Comparison of ENCODE assay signal across 18 cellular contexts in genomic region chr10:75417522-75417927, GRCh38. TPM values are rescaled to one million over a fixed set of nuclear protein-coding genes. Genes with fewer than 3 reads are reported as not detected.
A peak's percentile ranks its signal among the peaks of the same experiment; 100 is the strongest.
DNase-seq lines count a peak whose midpoint lies in the region; ATAC-seq and TF ChIP-seq lines count a peak whose summit lies in the region.
"Had no signal": no experiment of that assay in that cellular context is flagged by ENCODE, and none has a peak within 500 bp of the region (broad histone marks: within the 10 kb centered on the region; RNA-seq: fewer than 3 reads in every experiment).

No MANE protein-coding gene starts in this region.

- H3K4me1 Mint-ChIP-seq in activated CD8-positive, alpha-beta T cell treated with anti-CD3 and anti-CD28 coated beads for 36 hours (ENCODE audit: low read depth): no peaks in the 10 kb centered on the region
- H3K4me1 Mint-ChIP-seq: activated CD4-positive, alpha-beta T cell treated with anti-CD3 and anti-CD28 coated beads, Interleukin-2, amount 10 ng/mL, durations not matched to agents 24 days and 14 days had no signal

- no peaks in the 10 kb centered on the region for H3K36me3 Mint-ChIP-seq in activated CD8-positive, alpha-beta T cell treated with anti-CD3 and anti-CD28 coated beads for 36 hours (ENCODE audit: low read depth)

- H3K27me3 Mint-ChIP-seq in activated CD8-positive, alpha-beta T cell treated with anti-CD3 and anti-CD28 coated beads for 36 hours: peaks cover 19% of the 10 kb centered on the region

- no peak overlapping the region for H3K27ac Mint-ChIP-seq in activated CD8-positive, alpha-beta T cell treated with anti-CD3 and anti-CD28 coated beads for 36 hours
- H3K27ac Mint-ChIP-seq: activated CD4-positive, alpha-beta T cell treated with anti-CD3 and anti-CD28 coated beads, Interleukin-2, amount 10 ng/mL, durations not matched to agents 24 days and 14 days; activated T-cell treated with anti-CD3 and anti-CD28 coated beads, Interleukin-2, amount 50 U/mL, for 24 hours; HFFc6 had no signal

- POLR2A ChIA-PET in RWPE1 (lab: Yijun Ruan, JAX; ENCODE audit: low non-redundant PET): no interaction called here
- POLR2A ChIA-PET in activated CD8-positive, alpha-beta T cell treated with anti-CD3 and anti-CD28 coated beads for 36 hours (lab: Charles Lee): interaction anchor here (0.9 kb wide), 1 partner anchor 16 kb away, joined by 3 read pairs; the partner anchor contains the start of gene ZNF503

- CTCF ChIA-PET in RWPE1 (lab: Yijun Ruan, JAX): interaction anchor here (0.7 kb wide), 2 partner anchors 16 to 543 kb away, joined by 3 read pairs; partner anchors contain the start of gene ZNF503
- CTCF ChIA-PET in activated CD8-positive, alpha-beta T cell treated with anti-CD3 and anti-CD28 coated beads for 36 hours (lab: Charles Lee): interaction anchor here (0.9 kb wide), 1 partner anchor 18 kb away, joined by 3 read pairs; no protein-coding TSS in a partner anchor

- intact Hi-C loops in activated CD8-positive, alpha-beta T cell treated with anti-CD3 and anti-CD28 coated beads for 36 hours (cut with micrococcal nuclease): no loop called here

- no peaks in the 10 kb centered on the region for H3K9me3 Mint-ChIP-seq in activated CD8-positive, alpha-beta T cell treated with anti-CD3 and anti-CD28 coated beads for 36 hours
- H3K9me3 Mint-ChIP-seq: activated CD4-positive, alpha-beta T cell treated with anti-CD3 and anti-CD28 coated beads, Interleukin-2, amount 10 ng/mL, durations not matched to agents 24 days and 14 days; activated T-cell treated with anti-CD3 and anti-CD28 coated beads, Interleukin-2, amount 50 U/mL, for 24 hours; HFFc6 had no signal

- no peak for TF ChIP-seq CTCF in RWPE1 (conservative IDR thresholded peaks at IDR 0.05; ENCODE audit: low read depth)
- no peak for TF ChIP-seq CTCF in activated CD8-positive, alpha-beta T cell treated with anti-CD3 and anti-CD28 coated beads for 36 hours (IDR thresholded peaks at IDR 0.05)

- H3K4me3 Mint-ChIP-seq in activated CD8-positive, alpha-beta T cell treated with anti-CD3 and anti-CD28 coated beads for 36 hours: no peak overlapping the region
- H3K4me3 Mint-ChIP-seq: activated CD4-positive, alpha-beta T cell treated with anti-CD3 and anti-CD28 coated beads, Interleukin-2, amount 10 ng/mL, durations not matched to agents 24 days and 14 days; activated T-cell treated with anti-CD3 and anti-CD28 coated beads, Interleukin-2, amount 50 U/mL, for 24 hours; HFFc6 had no signal

- DNase-seq in DMS53 (lab: John Stamatoyannopoulos, UW) (peak; percentile 88), NCI-H1105 treated with DMSO at 0.1 percent for 48 hours (lab: John Stamatoyannopoulos, UW) (peak; percentile 71), RWPE1 (ENCODE audit: low spot score) (peak; percentile 34), kidney glomerular epithelial cell (lab: John Stamatoyannopoulos, UW) (peak; percentile 81), GM19238 (ENCODE audit: insufficient read length, low spot score) (no peak), HuH-7 (ENCODE audit: low spot score) (no peak)
- DNase-seq in stimulated activated naive CD4-positive, alpha-beta T cell (lab: John Stamatoyannopoulos, UW): no peak
- DNase-seq in activated CD8-positive, alpha-beta T cell treated with anti-CD3 and anti-CD28 coated beads for 36 hours: no peak
- DNase-seq: activated CD4-positive, alpha-beta T cell treated with anti-CD3 and anti-CD28 coated beads, Interleukin-2, amount 10 ng/mL, durations not matched to agents 24 days and 14 days; activated T-cell treated with anti-CD3 and anti-CD28 coated beads, Interleukin-2, amount 50 U/mL, for 24 hours; central memory CD4-positive, alpha-beta T cell; DND-41; HFFc6; Karpas-422; NCI-H2029; pancreas; T-helper 2 cell had no signal

- no peak overlapping the region for H3K27ac ChIP-seq in RWPE1
- H3K27ac ChIP-seq: pancreas had no signal

- no peak for ATAC-seq in activated CD8-positive, alpha-beta T cell treated with anti-CD3 and anti-CD28 coated beads for 36 hours
- ATAC-seq: Panc1, pancreas had no signal

RNA-seq across cellular contexts. Expression of gene LRMDA, which starts 13.9 kb away (rescaled TPM):
- total RNA-seq in activated CD8-positive, alpha-beta T cell treated with anti-CD3 and anti-CD28 coated beads for 36 hours: not detected
- total RNA-seq: activated CD4-positive, alpha-beta T cell treated with anti-CD3 and anti-CD28 coated beads, Interleukin-2, amount 10 ng/mL, durations not matched to agents 24 days and 14 days had no signal

RNA-seq across cellular contexts. Expression of gene ZNF503, which starts 16.0 kb away (rescaled TPM):
- under 1 TPM; 0.25 to 0.31 TPM for total RNA-seq in activated CD8-positive, alpha-beta T cell treated with anti-CD3 and anti-CD28 coated beads for 36 hours

Comparison
In these comparisons a context has a peak if more than half of its experiments do, and no peak if none do; other contexts are left out.
1. DNase-seq: peak in DMS53 (single experiment), NCI-H1105 treated with DMSO at 0.1 percent for 48 hours (single experiment), RWPE1 (single experiment) and kidney glomerular epithelial cell (single experiment); none in GM19238 (single experiment), stimulated activated naive CD4-positive, alpha-beta T cell (0 of 6), HuH-7 (single experiment) and activated CD8-positive, alpha-beta T cell treated with anti-CD3 and anti-CD28 coated beads for 36 hours (single experiment).